Comparison of ENCODE assay signal across 10 cellular contexts in the genomic region with DNA sequence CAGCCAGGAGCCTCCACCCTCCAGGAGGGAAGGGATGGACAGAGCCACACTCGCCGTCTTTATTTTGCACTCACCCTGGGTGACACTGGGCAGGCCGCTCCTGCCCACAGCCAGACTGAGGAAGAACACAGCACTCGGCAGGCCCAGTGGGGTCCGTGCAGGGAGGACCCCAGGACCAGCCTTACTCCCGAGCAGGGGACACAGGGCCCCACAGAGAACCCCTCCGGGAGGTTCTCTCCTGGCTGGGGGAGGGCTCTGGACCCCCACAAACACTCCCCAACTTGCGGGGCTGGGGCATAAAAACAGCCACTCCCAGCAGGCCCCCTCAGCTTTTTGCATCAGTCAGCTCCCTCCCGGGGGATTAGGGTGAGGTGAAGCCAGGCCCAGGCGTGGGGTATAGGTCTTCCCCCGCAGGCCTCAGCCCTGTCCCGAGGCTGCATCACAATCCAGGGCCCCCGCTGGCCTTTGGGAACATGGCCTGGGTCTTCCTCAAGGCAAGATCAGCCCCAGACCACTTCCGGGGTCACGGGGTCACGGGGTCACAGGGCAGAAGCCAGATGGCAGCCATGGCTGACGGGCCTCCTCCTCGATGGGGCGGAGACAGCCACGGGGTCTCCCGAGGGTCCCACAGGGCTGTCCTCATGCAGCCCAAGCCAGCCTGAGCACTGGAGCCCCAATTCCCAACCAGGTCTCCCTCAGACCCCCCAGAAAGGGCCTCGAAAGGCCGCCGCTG. TPM values are rescaled to one million over a fixed set of nuclear protein-coding genes. Genes with fewer than 3 reads are reported as not detected.
DNase-seq lines count a peak whose midpoint lies in the region; ATAC-seq, FAIRE-seq and TF ChIP-seq lines count a peak whose summit lies in the region.
"Had no signal": no experiment of that assay in that cellular context is flagged by ENCODE, and none has a peak within 500 bp of the region (broad histone marks: within the 10 kb centered on the region; RNA-seq: fewer than 3 reads in every experiment).

No MANE protein-coding gene starts in this region.

- BruUV-seq in Calu3 (replicated peaks; lab: Mats Ljungman, UMichigan) (no TSS peak), endothelial cell of umbilical vein (replicated peaks; lab: Mats Ljungman, UMichigan) (TSS peak; percentile 33)

- H4K91ac ChIP-seq in trophoblast cell (ENCODE audit: low read depth, low read length) = no peak overlapping the region

- no peak for ATAC-seq in HG02763 (IDR thresholded peaks at IDR 0.05; ENCODE audit: unreplicated experiment)

- peak; percentile 28 for FAIRE-seq in endothelial cell of umbilical vein (lab: Jason Lieb, UNC)
- FAIRE-seq in RCC 7860 (lab: Jason Lieb, UNC) = no peak

- no peaks in the 10 kb centered on the region for H4K20me1 ChIP-seq in endothelial cell of umbilical vein (replicated peaks; ENCODE audit: control insufficient read depth, extremely low read depth, insufficient read depth, low read length)

- H3K27me3 ChIP-seq in endothelial cell of umbilical vein (ENCODE audit: control insufficient read depth in 2 of 2, insufficient read depth in 2 of 2, low read length in 2 of 2) = no peaks in the 10 kb centered on the region
- H3K27me3 ChIP-seq in trophoblast cell (ENCODE audit: insufficient read depth, low read length) = no peaks in the 10 kb centered on the region

- H2AFZ ChIP-seq in endothelial cell of umbilical vein (ENCODE audit: low read depth, low read length) = no peak overlapping the region
- H2AFZ ChIP-seq in trophoblast cell (ENCODE audit: insufficient read depth, low read length, poor library complexity) = no peak overlapping the region

- H3K36me3 Mint-ChIP-seq in Calu3 (ENCODE audit: insufficient read depth, unreplicated experiment) = peaks cover 87% of the 10 kb centered on the region

- WGBS in trophoblast cell (ENCODE audit: extremely low coverage, insufficient coverage, insufficient read length) = no CpG with 5 or more reads among the region's 24 CpGs

- H3K18ac ChIP-seq in trophoblast cell (ENCODE audit: low read length) = no peak overlapping the region

- no peak overlapping the region for H3K23ac ChIP-seq in trophoblast cell (ENCODE audit: low read length)

- no peaks in the 10 kb centered on the region for H3K9me1 ChIP-seq in endothelial cell of umbilical vein (replicated peaks; ENCODE audit: control insufficient read depth, extremely low read depth, insufficient read depth, low read length)

- peak overlapping the region; percentile 38 for H3K9ac ChIP-seq in endothelial cell of umbilical vein (replicated peaks; ENCODE audit: extremely low read depth, insufficient read depth, low read length)
- no peak overlapping the region for H3K9ac ChIP-seq in trophoblast cell (ENCODE audit: low read length)
- H3K9ac ChIP-seq: KMS-11 had no signal

- H4K8ac ChIP-seq in trophoblast cell (ENCODE audit: low read depth, low read length) = peak overlapping the region; percentile 17

- peaks cover 27% of the 10 kb centered on the region for H3K4me1 Mint-ChIP-seq in Calu3 (ENCODE audit: low read depth, unreplicated experiment)

- H3K9me3 ChIP-seq in endothelial cell of umbilical vein (replicated peaks; ENCODE audit: control insufficient read depth, insufficient read depth, low read length) (no peaks in the 10 kb centered on the region), trophoblast cell (ENCODE audit: insufficient read depth, low read depth, low read length) (peaks cover 3% of the 10 kb centered on the region)

- no peaks in the 10 kb centered on the region for H3K9me3 Mint-ChIP-seq in Calu3 (ENCODE audit: low read depth, unreplicated experiment)

- DNase-seq in Calu3 (no peak), RWPE1 (ENCODE audit: low spot score) (no peak), endothelial cell of umbilical vein (ENCODE audit: low read depth, low spot score) (no peak), trophoblast cell (no peak), RCC 7860 (ENCODE audit: low spot score) (no peak), amniotic stem cell (lab: John Stamatoyannopoulos, UW) (no peak)
- DNase-seq in stimulated activated naive CD4-positive, alpha-beta T cell (lab: John Stamatoyannopoulos, UW) = no peak

- H2BK120ac ChIP-seq in trophoblast cell (ENCODE audit: insufficient read depth, low read length, poor library complexity) = no peak overlapping the region

- no peak overlapping the region for H2BK12ac ChIP-seq in trophoblast cell (ENCODE audit: low read length)

- no peak overlapping the region for H2AK5ac ChIP-seq in trophoblast cell (ENCODE audit: low read length)

- H3K4me1 ChIP-seq in endothelial cell of umbilical vein (ENCODE audit: control insufficient read depth, extremely low read depth, insufficient read depth, low read length) (peaks cover 35% of the 10 kb centered on the region), trophoblast cell (ENCODE audit: control insufficient read depth in 1 of 2, insufficient read depth in 2 of 2, low read length in 2 of 2) (peaks cover 6 to 11% of the 10 kb centered on the region in 2 experiments)

- peak overlapping the region; percentile 80 for H3K27ac Mint-ChIP-seq in Calu3 (ENCODE audit: unreplicated experiment)

- no peaks in the 10 kb centered on the region for H3K27me3 Mint-ChIP-seq in Calu3 (ENCODE audit: unreplicated experiment)

- H3K4ac ChIP-seq in trophoblast cell (ENCODE audit: low read depth, low read length) = no peak overlapping the region

- intact Hi-C loops in Calu3 (cut with micrococcal nuclease; ENCODE audit: unreplicated experiment) = no loop called here
- intact Hi-C loops in endothelial cell of umbilical vein (cut with micrococcal nuclease) = loop anchor here (1.0 to 5.0 kb wide), 3 partner anchors 12 to 41 kb away; partner anchors contain the start of genes LIME1, RTEL1 and SLC2A4RG

- no peak for TF ChIP-seq POLR2A in endothelial cell of umbilical vein (IDR thresholded peaks at IDR 0.05; ENCODE audit: low read depth, low read length)

- H3K4me2 ChIP-seq in endothelial cell of umbilical vein (ENCODE audit: insufficient read depth, low read length) (no peak overlapping the region), trophoblast cell (ENCODE audit: low read length) (no peak overlapping the region)
- H3K4me2 ChIP-seq: KMS-11 had no signal

- CTCF ChIA-PET in Calu3 (lab: Charles Lee) (interaction anchor here (0.7 to 1.5 kb wide), 3 partner anchors 13 to 165 kb away, joined by 3 to 7 read pairs (median 3); partner anchors contain the start of gene TPD52L2), RWPE1 (lab: Yijun Ruan, JAX) (interaction anchor here (0.5 to 1.3 kb wide), 6 partner anchors 38 to 274 kb away, joined by 3 to 7 read pairs (median 4); no protein-coding TSS in a partner anchor), endothelial cell of umbilical vein (lab: Charles Lee) (interaction anchor here (1.0 to 3.0 kb wide), 6 partner anchors 8 to 62 kb away, joined by 3 to 19 read pairs (median 4); partner anchors contain the start of genes ARFRP1 and ZGPAT)

- H3K79me2 ChIP-seq in endothelial cell of umbilical vein (ENCODE audit: control insufficient read depth, insufficient read depth, low read length) (no peaks in the 10 kb centered on the region), trophoblast cell (ENCODE audit: control insufficient read depth, insufficient read depth, low read length, poor library complexity) (no peaks in the 10 kb centered on the region)

- H3K36me3 ChIP-seq in endothelial cell of umbilical vein (ENCODE audit: control insufficient read depth in 2 of 2, extremely low read depth in 1 of 2, insufficient read depth in 2 of 2, low read length in 2 of 2) = peaks cover 0 to 2% of the 10 kb centered on the region in 2 experiments
- H3K36me3 ChIP-seq in trophoblast cell (ENCODE audit: control insufficient read depth in 1 of 2, insufficient read depth in 2 of 2, low read length in 2 of 2) = peaks cover 15 to 16% of the 10 kb centered on the region in 2 experiments

- H3K4me3 ChIP-seq in endothelial cell of umbilical vein (replicated peaks in 1 of 3; ENCODE audit: insufficient read depth in 1 of 3, low read depth in 1 of 3, low read length in 3 of 3) = no peak overlapping the region
- peak overlapping the region; percentile 6 for H3K4me3 ChIP-seq in trophoblast cell (ENCODE audit: low read depth, low read length)

- H3K27ac ChIP-seq in RWPE1 = peak overlapping the region; percentile 97
- H3K27ac ChIP-seq in endothelial cell of umbilical vein (ENCODE audit: insufficient read depth, low read depth, low read length) = peak overlapping the region; percentile 91
- H3K27ac ChIP-seq in trophoblast cell (ENCODE audit: low read depth, low read length) = no peak overlapping the region
- H3K27ac ChIP-seq: KMS-11 had no signal

- H4K12ac ChIP-seq in trophoblast cell (ENCODE audit: low read depth, low read length) = no peak overlapping the region

- TF ChIP-seq CTCF in Calu3 (IDR thresholded peaks at IDR 0.05; ENCODE audit: unreplicated experiment) (no peak), RWPE1 (conservative IDR thresholded peaks at IDR 0.05; ENCODE audit: low read depth) (no peak), endothelial cell of umbilical vein (IDR thresholded peaks at IDR 0.05; ENCODE audit: extremely low read depth in 1 of 2, insufficient read depth in 1 of 2, low read depth in 1 of 2, low read length in 2 of 2) (no peak)

- H3K4me3 Mint-ChIP-seq in Calu3 (ENCODE audit: low read depth, unreplicated experiment) = peak overlapping the region; percentile 65

- no peak overlapping the region for H2BK5ac ChIP-seq in trophoblast cell (ENCODE audit: low read depth, low read length, poor library complexity)

- POLR2A ChIA-PET in RWPE1 (lab: Yijun Ruan, JAX; ENCODE audit: low non-redundant PET) (interaction anchor here (1.1 to 1.5 kb wide), 2 partner anchors 17 to 161 kb away, joined by 3 to 8 read pairs; no protein-coding TSS in a partner anchor), endothelial cell of umbilical vein (lab: Charles Lee) (interaction anchor here (1.0 to 1.5 kb wide), 2 partner anchors 8 to 33 kb away, joined by 3 to 8 read pairs; partner anchors contain the start of genes ARFRP1 and ZGPAT)

- dilution Hi-C loops in endothelial cell of umbilical vein (cut with MboI; ENCODE audit: extremely low pct_ligation_motif_present, low sequenced_read_pairs) = no loop called here

- no peak overlapping the region for H3K14ac ChIP-seq in trophoblast cell (ENCODE audit: low read length)

- H3K79me1 ChIP-seq in trophoblast cell (ENCODE audit: low read length) = no peaks in the 10 kb centered on the region

RNA-seq across cellular contexts. Expression of gene TNFRSF6B, which starts 3.2 kb away (rescaled TPM):
- total RNA-seq in Calu3 (2022) (not detected in 2 replicates), endothelial cell of umbilical vein (0.69 TPM in 1 of 2 replicates, not detected in the other)
- 11.3 and 20.6 TPM in 2 replicates for polyA plus RNA-seq in endothelial cell of umbilical vein
- polyA plus RNA-seq in endothelial cell of umbilical vein (2011; cell fraction: cytosol; rRNA removed) = 3.6 and 9.3 TPM in 2 replicates
- polyA plus RNA-seq in endothelial cell of umbilical vein (2011; cell fraction: nucleus; rRNA removed) = not detected in 2 replicates
- 2.4 and 7.0 TPM in 2 replicates for polyA plus RNA-seq in endothelial cell of umbilical vein (2012)
- 0.34 and 2.6 TPM in 2 replicates for polyA minus RNA-seq in endothelial cell of umbilical vein
- polyA minus RNA-seq in endothelial cell of umbilical vein (2011; cell fraction: cytosol; rRNA and poly(A)+ RNA removed) = not detected
- not detected in 2 replicates for polyA minus RNA-seq in endothelial cell of umbilical vein (2011; cell fraction: nucleus; rRNA and poly(A)+ RNA removed)
- polyA plus RNA-seq in trophoblast cell (2013) = 0.73 and 0.85 TPM in 2 replicates
- total RNA-seq: G401 had no signal

RNA-seq across cellular contexts. Expression of gene ARFRP1, which starts 8.1 kb away (rescaled TPM):
- total RNA-seq in Calu3 (2022) (74.0 and 85.1 TPM in 2 replicates), endothelial cell of umbilical vein (51.6 and 56.3 TPM in 2 replicates)
- polyA plus RNA-seq in endothelial cell of umbilical vein = 37.0 and 48.7 TPM in 2 replicates
- polyA plus RNA-seq in endothelial cell of umbilical vein (2011; cell fraction: cytosol; rRNA removed) = 41.4 and 44.3 TPM in 2 replicates
- 67.4 and 69.3 TPM in 2 replicates for polyA plus RNA-seq in endothelial cell of umbilical vein (2011; cell fraction: nucleus; rRNA removed)
- polyA plus RNA-seq in endothelial cell of umbilical vein (2012) = 27.5 and 41.6 TPM in 2 replicates
- polyA minus RNA-seq in endothelial cell of umbilical vein = 19.9 and 33.6 TPM in 2 replicates
- 14.3 TPM for polyA minus RNA-seq in endothelial cell of umbilical vein (2011; cell fraction: cytosol; rRNA and poly(A)+ RNA removed)
- polyA minus RNA-seq in endothelial cell of umbilical vein (2011; cell fraction: nucleus; rRNA and poly(A)+ RNA removed) = 25.8 and 29.8 TPM in 2 replicates
- 8.2 and 8.3 TPM in 2 replicates for polyA plus RNA-seq in trophoblast cell (2013)

RNA-seq across cellular contexts. Expression of gene ZGPAT, which starts 8.2 kb away (rescaled TPM):
- 47.0 and 48.4 TPM in 2 replicates for total RNA-seq in Calu3 (2022)
- 29.3 and 31.7 TPM in 2 replicates for total RNA-seq in endothelial cell of umbilical vein
- 23.1 and 24.4 TPM in 2 replicates for polyA plus RNA-seq in endothelial cell of umbilical vein
- polyA plus RNA-seq in endothelial cell of umbilical vein (2011; cell fraction: cytosol; rRNA removed) = 17.1 and 21.5 TPM in 2 replicates
- 73.2 and 78.6 TPM in 2 replicates for polyA plus RNA-seq in endothelial cell of umbilical vein (2011; cell fraction: nucleus; rRNA removed)
- 17.7 and 23.6 TPM in 2 replicates for polyA plus RNA-seq in endothelial cell of umbilical vein (2012)
- 15.8 and 27.3 TPM in 2 replicates for polyA minus RNA-seq in endothelial cell of umbilical vein
- 19.4 TPM for polyA minus RNA-seq in endothelial cell of umbilical vein (2011; cell fraction: cytosol; rRNA and poly(A)+ RNA removed)
- polyA minus RNA-seq in endothelial cell of umbilical vein (2011; cell fraction: nucleus; rRNA and poly(A)+ RNA removed) = 9.3 and 16.8 TPM in 2 replicates
- 13.5 and 15.2 TPM in 2 replicates for polyA plus RNA-seq in trophoblast cell (2013)

RNA-seq across cellular contexts. Expression of gene LIME1, which starts 36.8 kb away (rescaled TPM):
- total RNA-seq in Calu3 (2022) (25.8 and 27.1 TPM in 2 replicates), endothelial cell of umbilical vein (11.5 and 12.2 TPM in 2 replicates)
- 10.7 and 16.3 TPM in 2 replicates for polyA plus RNA-seq in endothelial cell of umbilical vein
- polyA plus RNA-seq in endothelial cell of umbilical vein (2011; cell fraction: cytosol; rRNA removed) = 1.0 and 2.9 TPM in 2 replicates
- 42.5 and 46.6 TPM in 2 replicates for polyA plus RNA-seq in endothelial cell of umbilical vein (2011; cell fraction: nucleus; rRNA removed)
- 4.2 and 5.4 TPM in 2 replicates for polyA plus RNA-seq in endothelial cell of umbilical vein (2012)
- 0.59 and 2.5 TPM in 2 replicates for polyA minus RNA-seq in endothelial cell of umbilical vein
- 3.2 TPM for polyA minus RNA-seq in endothelial cell of umbilical vein (2011; cell fraction: cytosol; rRNA and poly(A)+ RNA removed)
- 4.1 and 8.6 TPM in 2 replicates for polyA minus RNA-seq in endothelial cell of umbilical vein (2011; cell fraction: nucleus; rRNA and poly(A)+ RNA removed)
- polyA plus RNA-seq in trophoblast cell (2013) = 2.0 TPM in 2 replicates

RNA-seq across cellular contexts. Expression of gene SLC2A4RG, which starts 39.9 kb away (rescaled TPM):
- total RNA-seq in Calu3 (2022) (163 and 169 TPM in 2 replicates), endothelial cell of umbilical vein (69.3 and 69.4 TPM in 2 replicates)
- 41.7 and 66.5 TPM in 2 replicates for polyA plus RNA-seq in endothelial cell of umbilical vein
- 25.5 and 38.8 TPM in 2 replicates for polyA plus RNA-seq in endothelial cell of umbilical vein (2011; cell fraction: cytosol; rRNA removed)
- 76.9 and 100 TPM in 2 replicates for polyA plus RNA-seq in endothelial cell of umbilical vein (2011; cell fraction: nucleus; rRNA removed)
- polyA plus RNA-seq in endothelial cell of umbilical vein (2012) = 34.9 and 60.2 TPM in 2 replicates
- polyA minus RNA-seq in endothelial cell of umbilical vein = 13.1 and 22.9 TPM in 2 replicates
- 30.2 TPM for polyA minus RNA-seq in endothelial cell of umbilical vein (2011; cell fraction: cytosol; rRNA and poly(A)+ RNA removed)
- 8.3 and 20.7 TPM in 2 replicates for polyA minus RNA-seq in endothelial cell of umbilical vein (2011; cell fraction: nucleus; rRNA and poly(A)+ RNA removed)
- 79.0 and 79.6 TPM in 2 replicates for polyA plus RNA-seq in trophoblast cell (2013)
